Comparison of ENCODE assay signal across 9 cellular contexts in genomic region chr2:47534179-47534919, GRCh38. TPM values are rescaled to one million over a fixed set of nuclear protein-coding genes. Genes with fewer than 3 reads are reported as not detected.
DNase-seq lines count a peak whose midpoint lies in the region; ATAC-seq, FAIRE-seq and TF ChIP-seq lines count a peak whose summit lies in the region.
"Had no signal": no experiment of that assay in that cellular context is flagged by ENCODE, and none has a peak within 500 bp of the region (broad histone marks: within the 10 kb centered on the region; RNA-seq: fewer than 3 reads in every experiment).

No MANE protein-coding gene starts in this region.

- H3K4me3 ChIP-seq in A549: no peak overlapping the region
- no peak overlapping the region for H3K4me3 ChIP-seq in GM23248
- no peak overlapping the region for H3K4me3 ChIP-seq in PC-9

- H3F3A ChIP-seq in GM23248 (ENCODE audit: insufficient read depth) (no peaks in the 10 kb centered on the region), PC-9 (ENCODE audit: insufficient read depth, low read depth) (no peaks in the 10 kb centered on the region)

- H3K27ac ChIP-seq in A549: no peak overlapping the region; a peak in 1 of 6 replicates
- no peak overlapping the region for H3K27ac ChIP-seq in GM23248
- H3K27ac ChIP-seq in PC-9: no peak overlapping the region

- H3K4me1 ChIP-seq in A549 (peaks cover 5% of the 10 kb centered on the region; the same call in 1 of the 3 replicates), GM23248 (ENCODE audit: insufficient read depth) (peaks cover 14% of the 10 kb centered on the region; the same call in 1 of the 2 replicates), PC-9 (replicated peaks; ENCODE audit: insufficient read depth) (peaks cover 5% of the 10 kb centered on the region; the same call in 1 of the 2 replicates)

- in situ Hi-C loops in GM23248 (cut with MboI): no loop called here

- POLR2A ChIA-PET in A549 (lab: Yijun Ruan, JAX): no interaction called here
- POLR2A ChIA-PET in PC-9 (lab: Charles Lee; ENCODE audit: unreplicated experiment): no interaction called here

- 39% methylated on average over 16 of the region's 16 CpGs for WGBS in A549 (ENCODE audit: missing lambda C conversion rate)
- 18 to 25% methylated on average over 13 to 16 of the region's 16 CpGs for WGBS in GM23248 (ENCODE audit: low coverage in 1 of 2, low lambda C conversion rate in 2 of 2, missing lambda C conversion rate in 2 of 2), 2 experiments

- no peak for TF ChIP-seq EP300 in A549 (IDR thresholded peaks at IDR 0.05)

- ATAC-seq in A549 (peak; percentile 50 to 55), HG02623 (IDR thresholded peaks at IDR 0.05; ENCODE audit: unreplicated experiment) (no peak), HG03108 (IDR thresholded peaks at IDR 0.05; ENCODE audit: unreplicated experiment) (no peak)

- no peak overlapping the region for H2AFZ ChIP-seq in GM23248
- H2AFZ ChIP-seq in PC-9: no peak overlapping the region

- intact Hi-C loops in PC-9 (cut with micrococcal nuclease; ENCODE audit: unreplicated experiment): no loop called here

- CTCF ChIA-PET in A549 (lab: Yijun Ruan, JAX): interaction anchor here (0.6 to 3.9 kb wide), 4 partner anchors 8 to 233 kb away, joined by 3 to 17 read pairs (median 4); no protein-coding TSS in a partner anchor
- CTCF ChIA-PET in PC-9 (lab: Charles Lee): interaction anchor here (0.6 kb wide), 1 partner anchor 8 kb away, joined by 4 read pairs; no protein-coding TSS in a partner anchor

- no peak overlapping the region for H3K9ac ChIP-seq in GM23248

- H3K9me3 ChIP-seq in A549 (no peaks in the 10 kb centered on the region), GM23248 (ENCODE audit: low read depth) (no peaks in the 10 kb centered on the region), PC-9 (ENCODE audit: insufficient read depth, low read depth) (no peaks in the 10 kb centered on the region)

- H3K4me2 ChIP-seq in A549 (0 out of 3 replicates have a peak overlapping the region, but pooled peaks have one; percentile 6), GM23248 (ENCODE audit: unreplicated experiment) (peak overlapping the region; percentile 69), PC-9 (no peak overlapping the region)

- TF ChIP-seq RAD21 in A549 (conservative IDR thresholded peaks at IDR 0.05 in 1 of 2, IDR thresholded peaks at IDR 0.05 in 1 of 2): no peak

- BruUV-seq in PC-9 (replicated peaks; lab: Mats Ljungman, UMichigan): no TSS peak

- DNase-seq in A549 (ENCODE audit: low read depth in 1 of 2, low spot score in 1 of 2): peak in 1 of 2 experiments; percentile 26
- DNase-seq in GM23248: peak; percentile 93
- peak; percentile 21 to 42 for DNase-seq in PC-9
- DNase-seq in fibroblast of the conjunctiva (ENCODE audit: low read depth): peak; percentile 69
- no peak for DNase-seq in NOMO-1 (lab: John Stamatoyannopoulos, UW; ENCODE audit: unreplicated experiment in 2 of 2)
- no peak for DNase-seq in SHP77 treated with DMSO at 0.1 percent for 48 hours (lab: John Stamatoyannopoulos, UW)
- DNase-seq: activated CD4-positive, CD25-positive, alpha-beta regulatory T cell treated with anti-CD3 and anti-CD28 coated beads, Interleukin-2, amount 50 U/mL, for 72 hours had no signal

- H3K27me3 ChIP-seq in GM23248 (replicated peaks; ENCODE audit: insufficient read depth) (no peaks in the 10 kb centered on the region), PC-9 (ENCODE audit: insufficient read depth, low read depth) (no peaks in the 10 kb centered on the region)

- no peaks in the 10 kb centered on the region for H3K36me3 ChIP-seq in GM23248 (ENCODE audit: low read depth)
- H3K36me3 ChIP-seq in PC-9 (ENCODE audit: low read depth): no peaks in the 10 kb centered on the region

- TF ChIP-seq CTCF in A549 (IDR thresholded peaks at IDR 0.05) (no peak), PC-9 (conservative IDR thresholded peaks at IDR 0.05) (no peak)

- no peaks in the 10 kb centered on the region for H3K79me2 ChIP-seq in GM23248 (ENCODE audit: insufficient read depth)
- H3K79me2 ChIP-seq in PC-9 (ENCODE audit: low read depth): no peaks in the 10 kb centered on the region

- no peaks in the 10 kb centered on the region for H3K9me2 ChIP-seq in GM23248 (ENCODE audit: insufficient read depth)
- no peaks in the 10 kb centered on the region for H3K9me2 ChIP-seq in PC-9 (ENCODE audit: insufficient read depth)

- no peak for FAIRE-seq in A549 (lab: Jason Lieb, UNC)

- TF ChIP-seq POLR2A in A549 (IDR thresholded peaks at IDR 0.05; ENCODE audit: low read length): no peak

- H4K20me1 ChIP-seq in GM23248 (ENCODE audit: insufficient read depth) (no peaks in the 10 kb centered on the region), PC-9 (ENCODE audit: insufficient read depth) (no peaks in the 10 kb centered on the region)

TF ChIP-seq in A549, 52 proteins besides CTCF, POLR2A, EP300 and RAD21:
- TF ChIP-seq FOSL2 (IDR thresholded peaks at IDR 0.05) (peak; percentile 32; the same call in 1 of the 2 replicates), FOSL2 (CRISPR knock-in tag; IDR thresholded peaks at IDR 0.05) (no peak), JUNB (IDR thresholded peaks at IDR 0.05) (no peak)

RNA-seq across cellular contexts. Expression of gene KCNK12, which starts 36.4 kb away (rescaled TPM):
- 0.01 TPM in 2 replicates for polyA plus RNA-seq in A549 (2011; rRNA removed)
- 0.01 and 0.04 TPM in 2 replicates for polyA plus RNA-seq in A549 (2012; cell fraction: cytosol; rRNA removed)
- 0.02 and 0.04 TPM in 2 replicates for polyA plus RNA-seq in A549 (2012; cell fraction: nucleus; rRNA removed)
- polyA plus RNA-seq in A549 (2017; fragmentation: RNase III; extraction: RNeasy Plus Mini Kit Qiagen cat#74134 plus additional on column Dnase treatment): 0.01 TPM in 2 of 3 replicates, not detected in the other
- 0.17 TPM in 1 of 2 replicates, not detected in the other for polyA minus RNA-seq in A549 (2011; rRNA and poly(A)+ RNA removed)
- total RNA-seq in GM23248 (2014; rRNA removed; shearing (Covaris generic)): not detected in 2 replicates
- polyA plus RNA-seq in GM23248 (2016; fragmentation: Nextera tagmentation; extraction: Ambion mirVana): 0.03 TPM in 2 replicates
- total RNA-seq in PC-9 (2021): not detected in 2 replicates

Comparison
In these comparisons a context has a peak if more than half of its experiments do, and no peak if none do; other contexts are left out.
1. ATAC-seq: peak in A549 (2 of 2); none in HG02623 (single experiment) and HG03108 (single experiment).
2. DNase-seq: peak in GM23248 (single experiment), PC-9 (2 of 2) and fibroblast of the conjunctiva (single experiment); none in NOMO-1 (0 of 2) and SHP77 treated with DMSO at 0.1 percent for 48 hours (single experiment).